ENCODE assay signal across 8 cellular contexts in the genomic region with DNA sequence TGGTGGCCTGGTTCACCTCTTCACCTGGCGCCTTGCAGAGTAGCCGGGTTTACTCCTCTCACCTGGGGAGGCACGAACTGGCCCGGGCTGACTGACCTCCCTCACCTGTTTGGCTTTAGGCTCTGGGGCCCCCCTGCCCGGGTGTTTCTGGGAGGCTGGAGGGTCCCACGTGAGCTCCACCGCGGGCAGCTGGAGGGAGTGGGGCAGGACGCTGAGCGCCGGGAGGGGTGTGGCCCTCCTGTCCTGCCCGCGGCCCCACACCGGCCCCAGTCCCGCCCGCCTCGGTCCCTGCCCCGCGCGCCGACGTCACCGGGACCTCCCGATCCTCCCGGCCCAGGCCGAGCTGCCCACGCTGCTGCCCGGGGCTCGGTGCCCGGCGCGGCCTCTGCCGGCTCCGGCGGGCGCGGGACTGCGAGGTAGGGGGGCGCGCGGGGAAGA. TPM values are rescaled to one million over a fixed set of nuclear protein-coding genes. Genes with fewer than 3 reads are reported as not detected.
A peak's percentile ranks its signal among the peaks of the same experiment; 100 is the strongest.
DNase-seq lines count a peak whose midpoint lies in the region; ATAC-seq and TF ChIP-seq lines count a peak whose summit lies in the region.

A gene with protein sequence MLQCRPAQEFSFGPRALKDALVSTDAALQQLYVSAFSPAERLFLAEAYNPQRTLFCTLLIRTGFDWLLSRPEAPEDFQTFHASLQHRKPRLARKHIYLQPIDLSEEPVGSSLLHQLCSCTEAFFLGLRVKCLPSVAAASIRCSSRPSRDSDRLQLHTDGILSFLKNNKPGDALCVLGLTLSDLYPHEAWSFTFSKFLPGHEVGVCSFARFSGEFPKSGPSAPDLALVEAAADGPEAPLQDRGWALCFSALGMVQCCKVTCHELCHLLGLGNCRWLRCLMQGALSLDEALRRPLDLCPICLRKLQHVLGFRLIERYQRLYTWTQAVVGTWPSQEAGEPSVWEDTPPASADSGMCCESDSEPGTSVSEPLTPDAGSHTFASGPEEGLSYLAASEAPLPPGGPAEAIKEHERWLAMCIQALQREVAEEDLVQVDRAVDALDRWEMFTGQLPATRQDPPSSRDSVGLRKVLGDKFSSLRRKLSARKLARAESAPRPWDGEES (plus strand): TSS at position 322 of the 438 bp plus-strand sequence. CDS start 12,250 bp downstream, outside the sequence.

- ATAC-seq in WTC11 (peak; percentile 52), GM18502 (IDR thresholded peaks at IDR 0.05; ENCODE audit: poor library complexity, unreplicated experiment) (no peak), GM19455 (IDR thresholded peaks at IDR 0.05; ENCODE audit: unreplicated experiment) (no peak)

- H3K9me3 ChIP-seq in iPS-18c (ENCODE audit: control insufficient read depth, insufficient read depth, low read length) (no peaks in the 10 kb centered on the region), stomach (no peaks in the 10 kb centered on the region)

- peaks cover 46% of the 10 kb centered on the region for H3K27me3 Mint-ChIP-seq in T-helper 2 cell treated with Interferon-gamma antibody and Interleukin-4, amounts not matched to agents 5 μg/mL and 100 μg/mL, for 36 hours (ENCODE audit: low read depth)
- peaks cover 32% of the 10 kb centered on the region for H3K27me3 Mint-ChIP-seq in WTC11 (ENCODE audit: low read depth)

- H3K27ac Mint-ChIP-seq in T-helper 2 cell treated with Interferon-gamma antibody and Interleukin-4, amounts not matched to agents 5 μg/mL and 100 μg/mL, for 36 hours: no peak within 1 kb of the TSS
- H3K27ac Mint-ChIP-seq in WTC11: no peak within 1 kb of the TSS

- no peak for TF ChIP-seq EP300 in stomach (IDR thresholded peaks at IDR 0.05)

- POLR2A ChIA-PET in WTC11 (lab: Charles Lee): no interaction called here
- POLR2A ChIA-PET in GM10248 (lab: Yijun Ruan, JAX): no interaction called here

- H3K36me3 ChIP-seq in stomach: no peaks in the 10 kb centered on the region

- H3K4me1 Mint-ChIP-seq in T-helper 2 cell treated with Interferon-gamma antibody and Interleukin-4, amounts not matched to agents 5 μg/mL and 100 μg/mL, for 36 hours (ENCODE audit: low read depth): peaks cover 12% of the 10 kb centered on the region
- peaks cover 12% of the 10 kb centered on the region for H3K4me1 Mint-ChIP-seq in WTC11

- H3K27ac ChIP-seq in stomach: no peak within 1 kb of the TSS

- peaks cover 14 to 27% (median 21%) of the 10 kb centered on the region in 4 donors for H3K4me1 ChIP-seq in stomach

- DNase-seq in T-helper 2 cell treated with Interferon-gamma antibody and Interleukin-4, amounts not matched to agents 5 μg/mL and 100 μg/mL, for 36 hours (ENCODE audit: low spot score): no peak
- DNase-seq in T-helper 2 cell (no peak), WTC11 (ENCODE audit: low spot score) (no peak), stomach (no peak), GM10248 (ENCODE audit: extremely low spot score) (no peak)

- H3K9me3 Mint-ChIP-seq in T-helper 2 cell treated with Interferon-gamma antibody and Interleukin-4, amounts not matched to agents 5 μg/mL and 100 μg/mL, for 36 hours: no peaks in the 10 kb centered on the region
- peaks cover 5% of the 10 kb centered on the region for H3K9me3 Mint-ChIP-seq in WTC11

- no peaks in the 10 kb centered on the region for H3K36me3 Mint-ChIP-seq in T-helper 2 cell treated with Interferon-gamma antibody and Interleukin-4, amounts not matched to agents 5 μg/mL and 100 μg/mL, for 36 hours (ENCODE audit: low read depth)
- no peaks in the 10 kb centered on the region for H3K36me3 Mint-ChIP-seq in WTC11

- peak within 1 kb of the TSS; percentile 64 for H3K4me3 Mint-ChIP-seq in T-helper 2 cell treated with Interferon-gamma antibody and Interleukin-4, amounts not matched to agents 5 μg/mL and 100 μg/mL, for 36 hours
- peak within 1 kb of the TSS; percentile 61 for H3K4me3 Mint-ChIP-seq in WTC11

- CTCF ChIA-PET in WTC11 (lab: Charles Lee) (interaction anchor here (1.0 to 9.3 kb wide), 5 partner anchors 10 to 236 kb away, joined by 3 to 102 read pairs (median 4); no protein-coding TSS in a partner anchor), GM10248 (lab: Yijun Ruan, JAX) (interaction anchor here (1.0 to 3.8 kb wide), 6 partner anchors 9 to 210 kb away, joined by 3 to 25 read pairs (median 4); no protein-coding TSS in a partner anchor)

- H3K4me3 ChIP-seq in iPS-18c (ENCODE audit: insufficient read depth, low read depth, low read length) (peak within 1 kb of the TSS; percentile 50), stomach (peak within 1 kb of the TSS; percentile 24 to 39 (median 36))

- TF ChIP-seq CTCF in WTC11 (IDR thresholded peaks at IDR 0.05): no peak
- no peak for TF ChIP-seq CTCF in stomach (IDR thresholded peaks at IDR 0.05)
- TF ChIP-seq CTCF in GM10248 (IDR thresholded peaks at IDR 0.05; ENCODE audit: control extremely low read depth, extremely low read depth, low read depth, missing control alignments): no peak

- intact Hi-C loops in stomach (cut with DNase I; ENCODE audit: low total_unique reads): loop anchor here (10.0 kb wide), 1 partner anchor 213 kb away; a partner anchor contains a TSS

- WGBS in stomach, 5 donors: 0 to 20% (median 3%) methylated on average over 4 to 41 of the region's 41 CpGs

- no peak for TF ChIP-seq POLR2A in stomach (IDR thresholded peaks at IDR 0.05)

- H3K27me3 ChIP-seq in stomach: peaks cover 15 to 76% (median 37%) of the 10 kb centered on the region in 3 donors

TF ChIP-seq in WTC11, 78 proteins besides CTCF, POLR2A, EP300 and RAD21 (continues in another document):
- no peak for TF ChIP-seq MYBL2 (CRISPR knock-in tag; IDR thresholded peaks at IDR 0.05)
- TF ChIP-seq TCF7 (CRISPR knock-in tag; IDR thresholded peaks at IDR 0.05; ENCODE audit: low read depth): no peak
- TF ChIP-seq, protein P1, sequence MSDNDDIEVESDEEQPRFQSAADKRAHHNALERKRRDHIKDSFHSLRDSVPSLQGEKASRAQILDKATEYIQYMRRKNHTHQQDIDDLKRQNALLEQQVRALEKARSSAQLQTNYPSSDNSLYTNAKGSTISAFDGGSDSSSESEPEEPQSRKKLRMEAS (CRISPR knock-in tag; IDR thresholded peaks at IDR 0.05): 0 out of 2 replicates have a peak, but pooled peaks have one; percentile 29
- TF ChIP-seq, protein P2, sequence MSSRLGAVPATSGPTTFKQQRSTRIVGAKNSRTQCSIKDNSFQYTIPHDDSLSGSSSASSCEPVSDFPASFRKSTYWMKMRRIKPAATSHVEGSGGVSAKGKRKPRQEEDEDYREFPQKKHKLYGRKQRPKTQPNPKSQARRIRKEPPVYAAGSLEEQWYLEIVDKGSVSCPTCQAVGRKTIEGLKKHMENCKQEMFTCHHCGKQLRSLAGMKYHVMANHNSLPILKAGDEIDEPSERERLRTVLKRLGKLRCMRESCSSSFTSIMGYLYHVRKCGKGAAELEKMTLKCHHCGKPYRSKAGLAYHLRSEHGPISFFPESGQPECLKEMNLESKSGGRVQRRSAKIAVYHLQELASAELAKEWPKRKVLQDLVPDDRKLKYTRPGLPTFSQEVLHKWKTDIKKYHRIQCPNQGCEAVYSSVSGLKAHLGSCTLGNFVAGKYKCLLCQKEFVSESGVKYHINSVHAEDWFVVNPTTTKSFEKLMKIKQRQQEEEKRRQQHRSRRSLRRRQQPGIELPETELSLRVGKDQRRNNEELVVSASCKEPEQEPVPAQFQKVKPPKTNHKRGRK (CRISPR knock-in tag; IDR thresholded peaks at IDR 0.05; ENCODE audit: borderline replicate concordance): no peak
- TF ChIP-seq, protein P3, sequence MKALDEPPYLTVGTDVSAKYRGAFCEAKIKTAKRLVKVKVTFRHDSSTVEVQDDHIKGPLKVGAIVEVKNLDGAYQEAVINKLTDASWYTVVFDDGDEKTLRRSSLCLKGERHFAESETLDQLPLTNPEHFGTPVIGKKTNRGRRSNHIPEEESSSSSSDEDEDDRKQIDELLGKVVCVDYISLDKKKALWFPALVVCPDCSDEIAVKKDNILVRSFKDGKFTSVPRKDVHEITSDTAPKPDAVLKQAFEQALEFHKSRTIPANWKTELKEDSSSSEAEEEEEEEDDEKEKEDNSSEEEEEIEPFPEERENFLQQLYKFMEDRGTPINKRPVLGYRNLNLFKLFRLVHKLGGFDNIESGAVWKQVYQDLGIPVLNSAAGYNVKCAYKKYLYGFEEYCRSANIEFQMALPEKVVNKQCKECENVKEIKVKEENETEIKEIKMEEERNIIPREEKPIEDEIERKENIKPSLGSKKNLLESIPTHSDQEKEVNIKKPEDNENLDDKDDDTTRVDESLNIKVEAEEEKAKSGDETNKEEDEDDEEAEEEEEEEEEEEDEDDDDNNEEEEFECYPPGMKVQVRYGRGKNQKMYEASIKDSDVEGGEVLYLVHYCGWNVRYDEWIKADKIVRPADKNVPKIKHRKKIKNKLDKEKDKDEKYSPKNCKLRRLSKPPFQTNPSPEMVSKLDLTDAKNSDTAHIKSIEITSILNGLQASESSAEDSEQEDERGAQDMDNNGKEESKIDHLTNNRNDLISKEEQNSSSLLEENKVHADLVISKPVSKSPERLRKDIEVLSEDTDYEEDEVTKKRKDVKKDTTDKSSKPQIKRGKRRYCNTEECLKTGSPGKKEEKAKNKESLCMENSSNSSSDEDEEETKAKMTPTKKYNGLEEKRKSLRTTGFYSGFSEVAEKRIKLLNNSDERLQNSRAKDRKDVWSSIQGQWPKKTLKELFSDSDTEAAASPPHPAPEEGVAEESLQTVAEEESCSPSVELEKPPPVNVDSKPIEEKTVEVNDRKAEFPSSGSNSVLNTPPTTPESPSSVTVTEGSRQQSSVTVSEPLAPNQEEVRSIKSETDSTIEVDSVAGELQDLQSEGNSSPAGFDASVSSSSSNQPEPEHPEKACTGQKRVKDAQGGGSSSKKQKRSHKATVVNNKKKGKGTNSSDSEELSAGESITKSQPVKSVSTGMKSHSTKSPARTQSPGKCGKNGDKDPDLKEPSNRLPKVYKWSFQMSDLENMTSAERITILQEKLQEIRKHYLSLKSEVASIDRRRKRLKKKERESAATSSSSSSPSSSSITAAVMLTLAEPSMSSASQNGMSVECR (CRISPR knock-in tag; IDR thresholded peaks at IDR 0.05; ENCODE audit: borderline replicate concordance): no peak
- no peak for TF ChIP-seq ZNF232 (CRISPR knock-in tag; IDR thresholded peaks at IDR 0.05)

RNA-seq across cellular contexts. Expression of the gene that starts here (rescaled TPM):
- 0.85 to 1.4 TPM (median 1.4 TPM) in 3 replicates for total RNA-seq in WTC11 (2021)
- total RNA-seq in stomach: 1 to 10 TPM in 1 of 5 donors, under 1 TPM in 2, not detected in 2; under 0.01 to 1.4 (median 0.45) TPM
- polyA plus RNA-seq in stomach: not detected
